ENCODE assay signal across 14 cellular contexts in the genomic region with DNA sequence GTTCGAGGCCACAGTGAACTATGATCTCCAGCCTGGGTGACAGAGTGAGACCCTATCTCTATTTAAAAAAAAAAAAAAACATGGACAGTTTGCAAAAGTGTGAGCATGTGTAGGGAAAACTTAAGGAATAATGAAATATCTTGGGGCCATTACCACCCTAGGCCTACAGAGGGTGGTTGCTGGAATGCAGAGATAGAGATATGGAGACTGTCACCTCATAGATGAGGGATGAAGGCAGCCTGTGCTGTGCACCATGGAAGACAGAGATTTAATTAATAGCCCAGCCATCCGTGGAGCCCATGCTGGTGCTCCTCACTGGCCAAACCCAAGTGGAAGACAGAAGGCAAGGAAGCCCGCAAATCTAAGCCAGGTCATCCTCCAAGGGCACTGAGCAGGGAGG. TPM values are rescaled to one million over a fixed set of nuclear protein-coding genes. Genes with fewer than 3 reads are reported as not detected.
DNase-seq lines count a peak whose midpoint lies in the region; ATAC-seq and TF ChIP-seq lines count a peak whose summit lies in the region.
"Had no signal": no experiment of that assay in that cellular context is flagged by ENCODE, and none has a peak within 500 bp of the region (broad histone marks: within the 10 kb centered on the region; RNA-seq: fewer than 3 reads in every experiment).

No MANE protein-coding gene starts in this region.

- H3K4me2 ChIP-seq in mammary epithelial cell (ENCODE audit: insufficient read depth, low read depth, low read length) (no peak overlapping the region), IMR-90 (ENCODE audit: low read depth, low read length) (no peak overlapping the region)
- H3K4me2 ChIP-seq: GM23338 had no signal

- no peak overlapping the region for H4K8ac ChIP-seq in IMR-90 (ENCODE audit: low read depth in 2 of 2, low read length in 2 of 2)

- no peak for DNase-seq in MCF 10A (ENCODE audit: unreplicated experiment)
- DNase-seq in mammary epithelial cell: no peak
- no peak for DNase-seq in IMR-90
- no peak for DNase-seq in endodermal cell
- no peak for DNase-seq in activated CD8-positive, alpha-beta memory T cell treated with anti-CD3 and anti-CD28 coated beads, Interleukin-2, amount 50 U/mL, for 4 hours
- DNase-seq: CD4-positive, alpha-beta memory T cell; DMS79; EL; H7 had no signal

- no peak for TF ChIP-seq RAD21 in IMR-90 (IDR thresholded peaks at IDR 0.05; ENCODE audit: low read length)

- no peak overlapping the region for H2AK9ac ChIP-seq in IMR-90 (replicated peaks; ENCODE audit: low read depth, low read length, poor library complexity)

- H3K14ac ChIP-seq in IMR-90 (replicated peaks; ENCODE audit: low read depth, low read length): no peak overlapping the region

- H3K4ac ChIP-seq in IMR-90 (ENCODE audit: low read depth, low read length): no peak overlapping the region

- no peak for TF ChIP-seq POLR2A in IMR-90 (IDR thresholded peaks at IDR 0.05; ENCODE audit: low read depth, low read length)

- dilution Hi-C loops in mammary epithelial cell (cut with HindIII; ENCODE audit: low sequenced_read_pairs) (loop anchor here (5.0 kb wide), 1 partner anchor 117 kb away; no protein-coding TSS in a partner anchor), IMR-90 (cut with HindIII; ENCODE audit: low sequenced_read_pairs, unreplicated experiment) (no loop called here)

- H3K9me3 ChIP-seq in mammary epithelial cell (replicated peaks; ENCODE audit: insufficient read depth, low read length): peaks cover 7% of the 10 kb centered on the region
- H3K9me3 ChIP-seq in IMR-90 (ENCODE audit: control insufficient read depth, insufficient read depth, low read length): peaks cover 2% of the 10 kb centered on the region; the same call in 1 of the 2 replicates
- H3K9me3 ChIP-seq in endodermal cell (ENCODE audit: control insufficient read depth, low read length): peaks cover 15% of the 10 kb centered on the region

- H3K79me2 ChIP-seq in mammary epithelial cell (ENCODE audit: insufficient read depth, low read length): no peaks in the 10 kb centered on the region

- ATAC-seq in IMR-90 (ENCODE audit: low read depth): no peak
- no peak for ATAC-seq in activated T-helper 17 cell treated with anti-CD3 and anti-CD28 coated beads, Interleukin-2, amount 50 U/mL, for 72 hours (replicated peaks)
- no peak for ATAC-seq in HG03520 (IDR thresholded peaks at IDR 0.05; ENCODE audit: unreplicated experiment)
- ATAC-seq in GM21360 (IDR thresholded peaks at IDR 0.05; ENCODE audit: unreplicated experiment): no peak

- no peak overlapping the region for H3K18ac ChIP-seq in IMR-90 (ENCODE audit: low read depth, low read length)

- H3K4me3 Mint-ChIP-seq in MCF 10A (ENCODE audit: unreplicated experiment) (no peak overlapping the region), endodermal cell (no peak overlapping the region)
- H3K4me3 Mint-ChIP-seq in activated T-helper 17 cell treated with anti-CD3 and anti-CD28 coated beads, Interleukin-2, amount 50 U/mL, for 72 hours: peak overlapping the region; percentile 20
- H3K4me3 Mint-ChIP-seq: B cell, GM23338 had no signal

- no peak overlapping the region for H3K4me3 ChIP-seq in mammary epithelial cell (replicated peaks in 1 of 3; ENCODE audit: insufficient read depth in 1 of 3, low read depth in 2 of 3, low read length in 3 of 3)
- no peak overlapping the region for H3K4me3 ChIP-seq in IMR-90 (ENCODE audit: insufficient read depth, low read depth, low read length)
- H3K4me3 ChIP-seq in endodermal cell (ENCODE audit: low read length): no peak overlapping the region
- H3K4me3 ChIP-seq: GM23338 had no signal

- no peak overlapping the region for H2BK15ac ChIP-seq in IMR-90 (ENCODE audit: low read depth, low read length)

- H3K9me1 ChIP-seq in IMR-90 (ENCODE audit: insufficient read depth, low read length): no peaks in the 10 kb centered on the region

- in situ Hi-C loops in mammary epithelial cell (cut with MboI; ENCODE audit: low sequenced_read_pairs in 2 of 2) (loop anchor here in 1 of 2 donors (5.0 kb wide), 1 partner anchor 122 kb away; no protein-coding TSS in a partner anchor), IMR-90 (cut with MboI; ENCODE audit: low sequenced_read_pairs) (loop anchor here (5.0 to 25.0 kb wide), 3 partner anchors 122 to 702 kb away; no protein-coding TSS in a partner anchor)

- H3K4me1 ChIP-seq in mammary epithelial cell (ENCODE audit: insufficient read depth, low read length) (no peaks in the 10 kb centered on the region), IMR-90 (ENCODE audit: control insufficient read depth, insufficient read depth, low read length) (no peaks in the 10 kb centered on the region), endodermal cell (ENCODE audit: control insufficient read depth, insufficient read depth, low read length) (no peaks in the 10 kb centered on the region)

- peak overlapping the region; percentile 49 for H3K27ac Mint-ChIP-seq in MCF 10A (ENCODE audit: low read depth, unreplicated experiment)
- H3K27ac Mint-ChIP-seq in activated T-helper 17 cell treated with anti-CD3 and anti-CD28 coated beads, Interleukin-2, amount 50 U/mL, for 72 hours: no peak overlapping the region
- H3K27ac Mint-ChIP-seq in endodermal cell: no peak overlapping the region
- H3K27ac Mint-ChIP-seq: CD4-positive, alpha-beta memory T cell; GM23338 had no signal

- no peak overlapping the region for H2BK20ac ChIP-seq in IMR-90 (ENCODE audit: low read depth, low read length)

- H3K4me1 Mint-ChIP-seq in MCF 10A (ENCODE audit: insufficient read depth, unreplicated experiment): peaks cover 6% of the 10 kb centered on the region
- H3K4me1 Mint-ChIP-seq in activated T-helper 17 cell treated with anti-CD3 and anti-CD28 coated beads, Interleukin-2, amount 50 U/mL, for 72 hours: peaks cover 7% of the 10 kb centered on the region
- peaks cover 7% of the 10 kb centered on the region for H3K4me1 Mint-ChIP-seq in endodermal cell

- H2AFZ ChIP-seq in mammary epithelial cell (ENCODE audit: low read depth, low read length): no peak overlapping the region
- peak overlapping the region; percentile 46 for H2AFZ ChIP-seq in IMR-90 (replicated peaks; ENCODE audit: low read length, poor library complexity)
- H2AFZ ChIP-seq: GM23338 had no signal

- no peak overlapping the region for H3K56ac ChIP-seq in IMR-90 (ENCODE audit: extremely low read depth, insufficient read depth, low read length)

- no peaks in the 10 kb centered on the region for H4K20me1 ChIP-seq in mammary epithelial cell (ENCODE audit: insufficient read depth, low read length)
- H4K20me1 ChIP-seq in IMR-90 (ENCODE audit: insufficient read depth, low read length): no peaks in the 10 kb centered on the region

- H3K27ac ChIP-seq in mammary epithelial cell (ENCODE audit: insufficient read depth, low read depth, low read length) (no peak overlapping the region), IMR-90 (ENCODE audit: insufficient read depth, low read length) (no peak overlapping the region), endodermal cell (ENCODE audit: low read depth, low read length) (no peak overlapping the region)

- H2AK5ac ChIP-seq in IMR-90 (ENCODE audit: low read depth, low read length): no peak overlapping the region

- BruUV-seq in MCF 10A (replicated peaks; lab: Mats Ljungman, UMichigan) (no TSS peak), mammary epithelial cell (replicated peaks; lab: Mats Ljungman, UMichigan) (no TSS peak), IMR-90 (replicated peaks; lab: Mats Ljungman, UMichigan) (no TSS peak)

- no peak overlapping the region for H2BK5ac ChIP-seq in IMR-90 (ENCODE audit: low read depth, low read length, poor library complexity, severe bottlenecking)

- no peak overlapping the region for H3K9ac ChIP-seq in mammary epithelial cell (ENCODE audit: insufficient read depth, low read length)
- H3K9ac ChIP-seq in IMR-90 (ENCODE audit: low read depth, low read length): no peak overlapping the region
- no peak overlapping the region for H3K9ac ChIP-seq in endodermal cell (ENCODE audit: extremely low read depth, low read length, poor library complexity, severe bottlenecking)

- H3K9me3 Mint-ChIP-seq in MCF 10A (ENCODE audit: unreplicated experiment): peaks cover 12% of the 10 kb centered on the region
- peaks cover 7% of the 10 kb centered on the region for H3K9me3 Mint-ChIP-seq in activated T-helper 17 cell treated with anti-CD3 and anti-CD28 coated beads, Interleukin-2, amount 50 U/mL, for 72 hours
- H3K9me3 Mint-ChIP-seq in endodermal cell: peaks cover 7% of the 10 kb centered on the region

- no peak overlapping the region for H4K5ac ChIP-seq in IMR-90 (ENCODE audit: low read depth, low read length)

- H3K27me3 ChIP-seq in mammary epithelial cell (ENCODE audit: insufficient read depth, low read length) (no peaks in the 10 kb centered on the region), IMR-90 (ENCODE audit: control insufficient read depth, insufficient read depth, low read length) (no peaks in the 10 kb centered on the region), endodermal cell (ENCODE audit: control insufficient read depth, insufficient read depth, low read length, poor library complexity, severe bottlenecking) (no peaks in the 10 kb centered on the region)

- intact Hi-C loops in MCF 10A (cut with micrococcal nuclease) (loop anchor here (1.0 to 2.0 kb wide), 2 partner anchors 51 to 122 kb away; a partner anchor contains a TSS), mammary epithelial cell (cut with micrococcal nuclease) (loop anchor here (1.0 to 2.0 kb wide), 3 partner anchors 50 to 533 kb away; a partner anchor contains a TSS), IMR-90 (cut with micrococcal nuclease) (loop anchor here (1.0 to 10.0 kb wide), 5 partner anchors 47 to 534 kb away; no protein-coding TSS in a partner anchor)

- no peaks in the 10 kb centered on the region for H3K79me1 ChIP-seq in IMR-90 (ENCODE audit: low read depth in 1 of 2, low read length in 2 of 2)

- H3K36me3 ChIP-seq in mammary epithelial cell (ENCODE audit: insufficient read depth, low read length) (no peaks in the 10 kb centered on the region), IMR-90 (ENCODE audit: control insufficient read depth, insufficient read depth, low read length) (no peaks in the 10 kb centered on the region), endodermal cell (ENCODE audit: control insufficient read depth, insufficient read depth, low read length) (peaks cover 7% of the 10 kb centered on the region)

- 89% methylated on average over 3 of the region's 3 CpGs for WGBS in mammary epithelial cell (ENCODE audit: low coverage, missing lambda C conversion rate)
- no CpG with 5 or more reads among the region's 3 CpGs for WGBS in IMR-90 (ENCODE audit: extremely low coverage in 2 of 2, insufficient read length in 1 of 2), 2 experiments
- 92 to 98% methylated on average over 2 to 3 of the region's 3 CpGs for WGBS in endodermal cell (ENCODE audit: insufficient coverage in 1 of 2, insufficient read length in 1 of 2), 2 experiments

- H4K91ac ChIP-seq in IMR-90 (ENCODE audit: insufficient read depth, low read depth, low read length): no peak overlapping the region

- no peak overlapping the region; the same call in 1 of the 2 replicates for H3K23ac ChIP-seq in IMR-90 (ENCODE audit: low read depth, low read length)

- H3K36me3 Mint-ChIP-seq in MCF 10A (ENCODE audit: insufficient read depth, unreplicated experiment) (no peaks in the 10 kb centered on the region), endodermal cell (ENCODE audit: low read depth) (peaks cover 34% of the 10 kb centered on the region)
- H3K36me3 Mint-ChIP-seq in activated T-helper 17 cell treated with anti-CD3 and anti-CD28 coated beads, Interleukin-2, amount 50 U/mL, for 72 hours (ENCODE audit: low read depth): no peaks in the 10 kb centered on the region

- no peak overlapping the region for H2BK120ac ChIP-seq in IMR-90 (ENCODE audit: low read depth, low read length)

- POLR2A ChIA-PET in MCF 10A (lab: Yijun Ruan, JAX) (interaction anchor here (1.0 to 1.3 kb wide), 2 partner anchors 51 to 122 kb away, joined by 3 to 4 read pairs; no protein-coding TSS in a partner anchor), IMR-90 (lab: Charles Lee; ENCODE audit: unreplicated experiment) (no interaction called here)

- CTCF ChIA-PET in MCF 10A (lab: Yijun Ruan, JAX): interaction anchor here (0.6 to 8.7 kb wide), 8 partner anchors 16 to 707 kb away, joined by 3 to 112 read pairs (median 4); no protein-coding TSS in a partner anchor
- CTCF ChIA-PET in mammary epithelial cell (lab: Charles Lee; ENCODE audit: low non-redundant PET): no interaction called here
- CTCF ChIA-PET in IMR-90 (lab: Yijun Ruan, JAX): interaction anchor here (0.9 kb wide), 1 partner anchor 120 kb away, joined by 5 read pairs; no protein-coding TSS in a partner anchor

- no peaks in the 10 kb centered on the region for H3K27me3 Mint-ChIP-seq in MCF 10A (ENCODE audit: insufficient read depth, unreplicated experiment)
- H3K27me3 Mint-ChIP-seq in activated T-helper 17 cell treated with anti-CD3 and anti-CD28 coated beads, Interleukin-2, amount 50 U/mL, for 72 hours: no peaks in the 10 kb centered on the region
- H3K27me3 Mint-ChIP-seq in endodermal cell (ENCODE audit: insufficient read depth): no peaks in the 10 kb centered on the region
- H3K27me3 Mint-ChIP-seq: B cell; CD4-positive, alpha-beta memory T cell had no signal

- TF ChIP-seq CTCF in MCF 10A (IDR thresholded peaks at IDR 0.05; ENCODE audit: unreplicated experiment) (no peak), mammary epithelial cell (conservative IDR thresholded peaks at IDR 0.05 in 1 of 2, IDR thresholded peaks at IDR 0.05 in 1 of 2; ENCODE audit: extremely low read depth in 1 of 2, insufficient read depth in 1 of 2, low read depth in 1 of 2, low read length in 2 of 2) (no peak), IMR-90 (conservative IDR thresholded peaks at IDR 0.05; ENCODE audit: low read depth, low read length) (no peak), endodermal cell (conservative IDR thresholded peaks at IDR 0.05) (peak; percentile 26)

RNA-seq across cellular contexts. Expression of a gene that starts 16.6 kb away (rescaled TPM):
- total RNA-seq in MCF 10A (2022): 5.4 and 7.2 TPM in 2 replicates
- total RNA-seq in mammary epithelial cell: 1 to 10 TPM; 9.0 to 9.3 TPM
- 4.4 TPM for polyA plus RNA-seq in mammary epithelial cell
- 15.0 TPM for polyA minus RNA-seq in mammary epithelial cell
- 5.3 and 5.6 TPM in 2 replicates for total RNA-seq in IMR-90 (2012; rRNA removed)
- polyA plus RNA-seq in IMR-90 (2012; rRNA removed): 5.5 TPM in 2 replicates
- polyA plus RNA-seq in IMR-90 (2012; cell fraction: cytosol; rRNA removed): 3.8 and 5.6 TPM in 2 replicates
- 8.2 and 8.7 TPM in 2 replicates for polyA plus RNA-seq in IMR-90 (2012; cell fraction: nucleus; rRNA removed; ENCODE audit: low replicate concordance)
- total RNA-seq in activated T-helper 17 cell treated with anti-CD3 and anti-CD28 coated beads, Interleukin-2, amount 50 U/mL, for 72 hours: 10 to 100 TPM in 1 of 2 donors, 1 to 10 TPM in 1; 6.9 to 10.5 TPM
- total RNA-seq in endodermal cell: 10 to 100 TPM; 13.7 to 17.7 TPM
- 18.0 TPM for polyA plus RNA-seq in endodermal cell (2013, experiment 1 of 2)
- polyA plus RNA-seq in endodermal cell (2013, experiment 2 of 2): 17.7 TPM

RNA-seq across cellular contexts. Expression of a gene that starts 50.4 kb away (rescaled TPM):
- total RNA-seq in MCF 10A (2022) (29.6 and 36.0 TPM in 2 replicates), mammary epithelial cell (10 to 100 TPM; 29.0 to 41.8 TPM), IMR-90 (2012; rRNA removed) (6.9 and 8.1 TPM in 2 replicates), endodermal cell (1 to 10 TPM in 1 of 2 donors, under 1 TPM in 1; 0.07 to 1.9 TPM)
- polyA plus RNA-seq in mammary epithelial cell (7.0 TPM), IMR-90 (2012; rRNA removed) (5.9 and 6.8 TPM in 2 replicates)
- 18.3 TPM for polyA minus RNA-seq in mammary epithelial cell
- 3.6 and 4.9 TPM in 2 replicates for polyA plus RNA-seq in IMR-90 (2012; cell fraction: cytosol; rRNA removed)
- polyA plus RNA-seq in IMR-90 (2012; cell fraction: nucleus; rRNA removed; ENCODE audit: low replicate concordance): 5.5 and 6.4 TPM in 2 replicates
- 10 to 100 TPM in 1 of 2 donors, 1 to 10 TPM in 1; 8.0 to 44.3 TPM for total RNA-seq in activated T-helper 17 cell treated with anti-CD3 and anti-CD28 coated beads, Interleukin-2, amount 50 U/mL, for 72 hours
- polyA plus RNA-seq in endodermal cell (2013, experiment 1 of 2): 6.9 TPM
- 6.4 TPM for polyA plus RNA-seq in endodermal cell (2013, experiment 2 of 2)
